ENCODE assay signal across 18 cellular contexts in the genomic region with DNA sequence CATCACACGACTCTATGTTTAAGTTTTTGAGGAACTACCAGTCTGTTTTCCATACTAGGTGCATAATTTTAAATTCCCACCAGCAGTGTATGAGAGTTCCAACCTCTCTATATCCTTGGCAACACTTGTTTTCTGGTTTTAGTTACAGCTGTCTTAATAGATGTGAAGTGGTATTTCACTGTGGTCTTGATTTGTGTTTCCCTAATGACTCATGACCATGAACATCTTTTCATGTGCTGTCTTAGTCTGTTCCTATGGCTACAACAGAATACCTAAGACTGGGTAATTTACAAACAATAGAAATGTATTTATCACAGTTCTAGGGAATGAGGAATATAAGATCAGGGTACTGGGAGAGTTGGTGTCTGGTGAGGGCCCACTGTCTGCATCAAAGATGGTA. TPM values are rescaled to one million over a fixed set of nuclear protein-coding genes. Genes with fewer than 3 reads are reported as not detected.
A peak's percentile ranks its signal among the peaks of the same experiment; 100 is the strongest.
DNase-seq lines count a peak whose midpoint lies in the region; ATAC-seq, FAIRE-seq and TF ChIP-seq lines count a peak whose summit lies in the region.
"Had no signal": no experiment of that assay in that cellular context is flagged by ENCODE, and none has a peak within 500 bp of the region (broad histone marks: within the 10 kb centered on the region; RNA-seq: fewer than 3 reads in every experiment).

No MANE protein-coding gene starts in this region.

- peaks cover 2% of the 10 kb centered on the region for H3K4me1 Mint-ChIP-seq in activated CD4-positive, alpha-beta T cell treated with anti-CD3 and anti-CD28 coated beads, Interleukin-2, amount 10 ng/mL, durations not matched to agents 7 days and 5 days
- H3K4me1 Mint-ChIP-seq: naive B cell had no signal

- CTCF ChIA-PET in activated CD4-positive, alpha-beta T cell treated with anti-CD3 and anti-CD28 coated beads, Interleukin-2, amount 10 ng/mL, durations not matched to agents 7 days and 5 days (lab: Charles Lee), result no interaction called here

- TF ChIP-seq CTCF in omental fat pad (IDR thresholded peaks at IDR 0.05), result no peak

- peak; percentile 44 for FAIRE-seq in HTR-8/SVneo (lab: Jason Lieb, UNC)
- FAIRE-seq: H1 had no signal

- POLR2A ChIA-PET in activated CD4-positive, alpha-beta T cell treated with anti-CD3 and anti-CD28 coated beads, Interleukin-2, amount 10 ng/mL, durations not matched to agents 7 days and 5 days (lab: Charles Lee), result no interaction called here

- H3K27me3 Mint-ChIP-seq in activated CD4-positive, alpha-beta T cell treated with anti-CD3 and anti-CD28 coated beads, Interleukin-2, amount 10 ng/mL, durations not matched to agents 7 days and 5 days, result no peaks in the 10 kb centered on the region

- H3K9me3 Mint-ChIP-seq in activated CD4-positive, alpha-beta T cell treated with anti-CD3 and anti-CD28 coated beads, Interleukin-2, amount 10 ng/mL, durations not matched to agents 7 days and 5 days, result no peaks in the 10 kb centered on the region
- H3K9me3 Mint-ChIP-seq: stimulated activated memory B cell treated with anti-CD40 and anti-IgM and Interleukin-4, amounts not matched to agents 10 μg/mL and 1 μg/mL and 100 μg/mL, for 72 hours had no signal

- ATAC-seq in omental fat pad (ENCODE audit: low FRiP score), result peak; percentile 34
- ATAC-seq: heart left ventricle; stimulated activated memory B cell treated with anti-CD40 and anti-IgM and Interleukin-4, amounts not matched to agents 10 μg/mL and 1 μg/mL and 100 μg/mL, for 72 hours had no signal

- H3K27ac Mint-ChIP-seq in activated CD4-positive, alpha-beta T cell treated with anti-CD3 and anti-CD28 coated beads, Interleukin-2, amount 10 ng/mL, durations not matched to agents 7 days and 5 days, result no peak overlapping the region
- H3K27ac Mint-ChIP-seq: naive B cell; stimulated activated memory B cell treated with anti-CD40 and anti-IgM and Interleukin-4, amounts not matched to agents 10 μg/mL and 1 μg/mL and 100 μg/mL, for 72 hours had no signal

- H3K36me3 Mint-ChIP-seq in activated CD4-positive, alpha-beta T cell treated with anti-CD3 and anti-CD28 coated beads, Interleukin-2, amount 10 ng/mL, durations not matched to agents 7 days and 5 days (ENCODE audit: low read depth), result no peaks in the 10 kb centered on the region
- H3K36me3 Mint-ChIP-seq: naive B cell; stimulated activated memory B cell treated with anti-CD40 and anti-IgM and Interleukin-4, amounts not matched to agents 10 μg/mL and 1 μg/mL and 100 μg/mL, for 72 hours had no signal

- H3K4me3 Mint-ChIP-seq in activated CD4-positive, alpha-beta T cell treated with anti-CD3 and anti-CD28 coated beads, Interleukin-2, amount 10 ng/mL, durations not matched to agents 7 days and 5 days, result no peak overlapping the region
- H3K4me3 Mint-ChIP-seq: naive B cell; stimulated activated memory B cell treated with anti-CD40 and anti-IgM and Interleukin-4, amounts not matched to agents 10 μg/mL and 1 μg/mL and 100 μg/mL, for 72 hours had no signal

- DNase-seq in ELR (ENCODE audit: low read depth) (peak; percentile 71), HTR-8/SVneo (ENCODE audit: insufficient read length, low spot score) (no peak), brain pericyte (ENCODE audit: low read depth, low spot score) (peak; percentile 50), omental fat pad (ENCODE audit: low spot score) (no peak), anterior cingulate cortex (lab: John Stamatoyannopoulos, UW) (no peak), NCI-H2107 (lab: John Stamatoyannopoulos, UW) (no peak)
- DNase-seq in stimulated activated CD8-positive, alpha-beta memory T cell treated with anti-CD3 and anti-CD28 coated beads, Interleukin-4, amount 100 ng/mL, for 48 hours, result no peak
- no peak for DNase-seq in activated CD4-positive, alpha-beta T cell treated with anti-CD3 and anti-CD28 coated beads, Interleukin-2, amount 10 ng/mL, durations not matched to agents 7 days and 5 days
- DNase-seq: activated effector memory CD4-positive, alpha-beta T cell treated with Interleukin-2 at 50 U/mL for 16 hours; central memory CD4-positive, alpha-beta T cell; heart left ventricle; naive B cell; NCI-H187 treated with DMSO at 0.1 percent for 48 hours; NCI-H748 treated with DMSO at 0.1 percent for 48 hours; Right ventricle myocardium superior; stimulated activated CD4-positive, alpha-beta T cell treated with anti-CD3 and anti-CD28 coated beads, Interleukin-4, amount 100 ng/mL, for 24 hours had no signal

RNA-seq across cellular contexts. Expression of gene GPR78, which starts 51.5 kb away (rescaled TPM):
- total RNA-seq in omental fat pad, result under 1 TPM in 2 of 4 donors, not detected in 2; 0.19 TPM
- total RNA-seq in activated CD4-positive, alpha-beta T cell treated with anti-CD3 and anti-CD28 coated beads, Interleukin-2, amount 10 ng/mL, durations not matched to agents 7 days and 5 days, result not detected
- total RNA-seq: Right ventricle myocardium superior had no signal

Comparison
In these comparisons a context has a peak if more than half of its experiments do, and no peak if none do; other contexts are left out.
1. DNase-seq: peak in ELR (single experiment) and brain pericyte (single experiment); none in HTR-8/SVneo (single experiment), omental fat pad (single experiment), stimulated activated CD8-positive, alpha-beta memory T cell treated with anti-CD3 and anti-CD28 coated beads, Interleukin-4, amount 100 ng/mL, for 48 hours (single experiment), anterior cingulate cortex (0 of 58), NCI-H2107 (single experiment) and activated CD4-positive, alpha-beta T cell treated with anti-CD3 and anti-CD28 coated beads, Interleukin-2, amount 10 ng/mL, durations not matched to agents 7 days and 5 days (single experiment).